21 cellular contexts compared by ENCODE assay signal in genomic region chr12:22858849-22859569, GRCh38.
DNase-seq lines count a peak whose midpoint lies in the region; ATAC-seq, FAIRE-seq and TF ChIP-seq lines count a peak whose summit lies in the region.
"Had no signal": no experiment of that assay in that cellular context is flagged by ENCODE, and none has a peak within 500 bp of the region (broad histone marks: within the 10 kb centered on the region; RNA-seq: fewer than 3 reads in every experiment).

No MANE protein-coding gene starts in this region.

- 11% methylated on average over 9 of the region's 9 CpGs for WGBS in HepG2 (ENCODE audit: low lambda C conversion rate)
- WGBS in right lobe of liver (ENCODE audit: insufficient coverage, low coverage, low lambda C conversion rate, missing lambda C conversion rate), result 63% methylated on average over 9 of the region's 9 CpGs
- WGBS in sigmoid colon, 2 donors, result 60 to 66% methylated on average over 9 of the region's 9 CpGs

- H4K20me1 ChIP-seq in HepG2 (ENCODE audit: insufficient read depth, low read length), result no peaks in the 10 kb centered on the region

- CTCF ChIA-PET in HepG2 (lab: Yijun Ruan, JAX; ENCODE audit: low intra/inter-chr PET ratio, low total read pairs), result no interaction called here

- H3K36me3 Mint-ChIP-seq in activated naive CD4-positive, alpha-beta T cell treated with anti-CD3 and anti-CD28 coated beads, Interleukin-2, amount 50 U/mL, for 72 hours, result no peaks in the 10 kb centered on the region
- H3K36me3 Mint-ChIP-seq: mesothelial cell of epicardium had no signal

- TF ChIP-seq CTCF in HepG2 (CRISPR knock-in tag; IDR thresholded peaks at IDR 0.05) (no peak), right lobe of liver (IDR thresholded peaks at IDR 0.05) (no peak), fibroblast of mammary gland (conservative IDR thresholded peaks at IDR 0.05; ENCODE audit: control insufficient read depth, insufficient read depth, low read depth, low read length) (no peak), sigmoid colon (IDR thresholded peaks at IDR 0.05) (no peak)

- FAIRE-seq in HepG2 (lab: Jason Lieb, UNC), result no peak

- H3K9me3 ChIP-seq in HepG2 (ENCODE audit: low read length), result no peaks in the 10 kb centered on the region
- H3K9me3 ChIP-seq in right lobe of liver, result no peaks in the 10 kb centered on the region
- H3K9me3 ChIP-seq in sigmoid colon, result no peaks in the 10 kb centered on the region
- H3K9me3 ChIP-seq: gastrocnemius medialis had no signal

- H3K36me3 ChIP-seq in HepG2 (replicated peaks in 1 of 2; ENCODE audit: control insufficient read depth in 1 of 2, insufficient read depth in 2 of 2, low read length in 2 of 2), result no peaks in the 10 kb centered on the region
- no peaks in the 10 kb centered on the region for H3K36me3 ChIP-seq in right lobe of liver
- H3K36me3 ChIP-seq in sigmoid colon, result no peaks in the 10 kb centered on the region
- H3K36me3 ChIP-seq: gastrocnemius medialis had no signal

- POLR2A ChIA-PET in HepG2 (lab: Yijun Ruan, JAX), result no interaction called here

- H3K79me2 ChIP-seq in HepG2 (ENCODE audit: insufficient read depth, low read length), result no peaks in the 10 kb centered on the region

- no peak overlapping the region for H3K4me2 ChIP-seq in HepG2 (ENCODE audit: low read depth, low read length)

- TF ChIP-seq RAD21 in HepG2 (CRISPR knock-in tag; IDR thresholded peaks at IDR 0.05), result no peak

- no peaks in the 10 kb centered on the region for H3K9me3 Mint-ChIP-seq in activated naive CD4-positive, alpha-beta T cell treated with anti-CD3 and anti-CD28 coated beads, Interleukin-2, amount 50 U/mL, for 72 hours
- H3K9me3 Mint-ChIP-seq: activated T-helper 1 cell treated with anti-CD3 and anti-CD28 coated beads, Interleukin-12 subunit alpha, Interleukin-12 subunit beta, Interleukin-2, Interleukin-4 antibody, amounts not matched to agents 30 ng/mL and 10 ng/mL and 1 ng/mL, durations not matched to agents 14 hours and 24 hours and 36 hours; dendritic cell treated with granulocyte-macrophage colony-stimulating factor and Interleukin-4, amounts not matched to agents 40 ng/mL and 50 ng/mL, for 4 days; mesothelial cell of epicardium had no signal

- H3K27me3 ChIP-seq in HepG2 (ENCODE audit: control insufficient read depth in 1 of 2, insufficient read depth in 2 of 2, low read length in 2 of 2), result no peaks in the 10 kb centered on the region; a peak in 1 of 5 replicates
- no peaks in the 10 kb centered on the region for H3K27me3 ChIP-seq in right lobe of liver
- H3K27me3 ChIP-seq in sigmoid colon, result no peaks in the 10 kb centered on the region
- H3K27me3 ChIP-seq: gastrocnemius medialis had no signal

- H3K27ac Mint-ChIP-seq in activated naive CD4-positive, alpha-beta T cell treated with anti-CD3 and anti-CD28 coated beads, Interleukin-2, amount 50 U/mL, for 72 hours, result no peak overlapping the region
- H3K27ac Mint-ChIP-seq: activated T-helper 1 cell treated with anti-CD3 and anti-CD28 coated beads, Interleukin-12 subunit alpha, Interleukin-12 subunit beta, Interleukin-2, Interleukin-4 antibody, amounts not matched to agents 30 ng/mL and 10 ng/mL and 1 ng/mL, durations not matched to agents 14 hours and 24 hours and 36 hours; dendritic cell treated with granulocyte-macrophage colony-stimulating factor and Interleukin-4, amounts not matched to agents 40 ng/mL and 50 ng/mL, for 4 days; mesothelial cell of epicardium had no signal

- no peak overlapping the region for H3K4me3 ChIP-seq in HepG2 (replicated peaks in 1 of 3; ENCODE audit: insufficient read depth in 1 of 3, low read depth in 2 of 3, low read length in 3 of 3)
- no peak overlapping the region for H3K4me3 ChIP-seq in right lobe of liver
- no peak overlapping the region for H3K4me3 ChIP-seq in fibroblast of mammary gland (ENCODE audit: control insufficient read depth, low read depth, low read length)
- H3K4me3 ChIP-seq in sigmoid colon, result no peak overlapping the region
- H3K4me3 ChIP-seq: gastrocnemius medialis had no signal

- H3K27ac ChIP-seq in HepG2 (ENCODE audit: extremely low read length, insufficient read depth, low read length) (no peak overlapping the region), right lobe of liver (no peak overlapping the region), sigmoid colon (no peak overlapping the region)
- H3K27ac ChIP-seq: gastrocnemius medialis had no signal

- no peak overlapping the region for H2AFZ ChIP-seq in HepG2 (ENCODE audit: low read length)

- no peak for TF ChIP-seq EP300 in HepG2 (IDR thresholded peaks at IDR 0.05; ENCODE audit: low read depth in 2 of 2, low read length in 2 of 2)
- no peak for TF ChIP-seq EP300 in HepG2 (CRISPR knock-in tag; IDR thresholded peaks at IDR 0.05; ENCODE audit: borderline replicate concordance)
- no peak for TF ChIP-seq EP300 in sigmoid colon (IDR thresholded peaks at IDR 0.05)

- TF ChIP-seq POLR2A in HepG2 (IDR thresholded peaks at IDR 0.05; ENCODE audit: insufficient read depth in 1 of 2, low read depth in 2 of 2, low read length in 2 of 2) (no peak), right lobe of liver (IDR thresholded peaks at IDR 0.05) (no peak), sigmoid colon (IDR thresholded peaks at IDR 0.05) (no peak)

- no peak overlapping the region for H3K9ac ChIP-seq in HepG2 (ENCODE audit: insufficient read depth, low read depth, low read length)

- ATAC-seq in HepG2, result no peak
- no peak for ATAC-seq in right lobe of liver
- no peak for ATAC-seq in HG02759 (IDR thresholded peaks at IDR 0.05; ENCODE audit: unreplicated experiment)
- ATAC-seq in activated naive CD4-positive, alpha-beta T cell treated with anti-CD3 and anti-CD28 coated beads, Interleukin-2, amount 50 U/mL, for 72 hours, result no peak
- ATAC-seq: gastrocnemius medialis had no signal

- BruUV-seq in HepG2 (replicated peaks; lab: Mats Ljungman, UMichigan), result no TSS peak

- intact Hi-C loops in HepG2 (cut with micrococcal nuclease; ENCODE audit: unreplicated experiment) (no loop called here), right lobe of liver (cut with DNase I) (loop anchor here in 1 of 2 donors (10.0 kb wide), 1 partner anchor 196 kb away; no protein-coding TSS in a partner anchor), sigmoid colon (cut with DNase I) (loop anchor here (10.0 kb wide), 1 partner anchor 154 kb away; no protein-coding TSS in a partner anchor)

- DNase-seq in HepG2 (ENCODE audit: low spot score) (no peak), right lobe of liver (no peak), NCI-H446 treated with DMSO at 0.1 percent for 48 hours (lab: John Stamatoyannopoulos, UW) (peak; percentile 93), fibroblast of mammary gland (ENCODE audit: low read depth) (peak; percentile 85), sigmoid colon (no peak), KG1 (lab: John Stamatoyannopoulos, UW) (no peak)
- DNase-seq in activated naive CD4-positive, alpha-beta T cell treated with anti-CD3 and anti-CD28 coated beads, Interleukin-2, amount 50 U/mL, for 72 hours (ENCODE audit: low spot score in 2 of 2), result no peak
- DNase-seq: ACHN; activated CD4-positive, alpha-beta T cell treated with anti-CD3 and anti-CD28 coated beads, Interleukin-2, amount 50 U/mL, for 4 hours; amygdala; DMS153; gastrocnemius medialis; Karpas-422; NCI-H2029 treated with DMSO at 0.1 percent for 48 hours; NCI-H774; nucleus accumbens; SHP77 had no signal

- H3K4me1 ChIP-seq in HepG2 (ENCODE audit: insufficient read depth, low read length) (no peaks in the 10 kb centered on the region), right lobe of liver (no peaks in the 10 kb centered on the region), sigmoid colon (no peaks in the 10 kb centered on the region)
- H3K4me1 ChIP-seq: gastrocnemius medialis had no signal

- in situ Hi-C loops in HepG2 (cut with HindIII; ENCODE audit: extremely low pct_ligation_motif_present, low pct_unique_long_range_greater_than_20kb), result loop anchor here (25.0 kb wide), 1 partner anchor 1928 kb away; no protein-coding TSS in a partner anchor

TF ChIP-seq in HepG2, 621 proteins besides CTCF, POLR2A, EP300 and RAD21:
- no peak for TF ChIP-seq RARA (CRISPR knock-in tag; IDR thresholded peaks at IDR 0.05)
- TF ChIP-seq ATF5 (CRISPR knock-in tag; IDR thresholded peaks at IDR 0.05; ENCODE audit: low read depth), result no peak
- TF ChIP-seq CREB1 (IDR thresholded peaks at IDR 0.05), result peak; percentile 71
- no peak for TF ChIP-seq CREB1 (CRISPR knock-in tag; IDR thresholded peaks at IDR 0.05)
- TF ChIP-seq MLXIP (CRISPR knock-in tag; IDR thresholded peaks at IDR 0.05; ENCODE audit: borderline replicate concordance), result no peak

Comparison
In these comparisons a context has a peak if more than half of its experiments do, and no peak if none do; other contexts are left out.
1. DNase-seq: peak in NCI-H446 treated with DMSO at 0.1 percent for 48 hours (single experiment) and fibroblast of mammary gland (single experiment); none in HepG2 (single experiment), right lobe of liver (0 of 3), activated naive CD4-positive, alpha-beta T cell treated with anti-CD3 and anti-CD28 coated beads, Interleukin-2, amount 50 U/mL, for 72 hours (0 of 2), sigmoid colon (single experiment) and KG1 (single experiment).